In the genomic region with DNA sequence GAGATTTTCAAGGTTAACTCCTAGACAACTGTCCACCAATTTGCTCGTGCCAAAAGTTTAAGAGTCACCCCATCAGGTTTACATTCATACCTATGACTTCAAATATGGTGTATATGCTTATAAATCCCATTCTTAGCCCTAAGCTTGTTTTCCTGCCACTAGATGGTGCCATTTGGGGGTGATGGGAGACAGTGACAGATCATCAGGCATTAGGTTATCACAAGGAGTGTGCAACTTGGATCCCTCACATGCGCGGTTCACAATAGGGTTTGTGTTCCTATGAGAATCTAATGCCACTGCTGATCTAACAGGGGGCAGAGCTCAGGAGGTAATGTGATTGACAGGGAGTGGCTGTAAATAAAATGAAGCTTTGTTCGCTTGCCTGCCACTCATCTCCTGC, we compare ENCODE assay signal across 10 cellular contexts.
DNase-seq lines count a peak whose midpoint lies in the region; ATAC-seq and TF ChIP-seq lines count a peak whose summit lies in the region.
"Had no signal": no experiment of that assay in that cellular context is flagged by ENCODE, and none has a peak within 500 bp of the region (broad histone marks: within the 10 kb centered on the region; RNA-seq: fewer than 3 reads in every experiment).

No MANE protein-coding gene starts in this region.

- ATAC-seq in right lobe of liver, result no peak
- no peak for ATAC-seq in stimulated activated naive CD8-positive, alpha-beta T cell treated with anti-CD3 and anti-CD28 coated beads, Interleukin-15, Interleukin-2, amounts not matched to agents 100 U/mL and 50 U/mL, for 24 hours
- ATAC-seq: left cardiac atrium had no signal

- H3K4me3 ChIP-seq in right lobe of liver, result no peak overlapping the region
- H3K4me3 ChIP-seq in coronary artery, result no peak overlapping the region
- H3K4me3 ChIP-seq in thyroid gland (replicated peaks in 1 of 3), result no peak overlapping the region
- H3K4me3 ChIP-seq: tibial nerve had no signal

- no peaks in the 10 kb centered on the region for H3K36me3 ChIP-seq in right lobe of liver
- no peaks in the 10 kb centered on the region for H3K36me3 ChIP-seq in thyroid gland
- H3K36me3 ChIP-seq: tibial nerve had no signal

- H3K27ac ChIP-seq in right lobe of liver (no peak overlapping the region), coronary artery (no peak overlapping the region), thyroid gland (no peak overlapping the region)
- H3K27ac ChIP-seq: tibial nerve had no signal

- H3K27me3 ChIP-seq in right lobe of liver (no peaks in the 10 kb centered on the region), thyroid gland (no peaks in the 10 kb centered on the region)
- H3K27me3 ChIP-seq: tibial nerve had no signal

- intact Hi-C loops in right lobe of liver (cut with DNase I) (no loop called here), thyroid gland (cut with DNase I) (no loop called here)

- TF ChIP-seq CTCF in GM12873 (IDR thresholded peaks at IDR 0.05; ENCODE audit: insufficient read depth, low read depth, low read length, missing control alignments) (peak; percentile 31), right lobe of liver (IDR thresholded peaks at IDR 0.05) (peak in 3 of 4 donors; percentile 8 to 30 (median 19)), coronary artery (IDR thresholded peaks at IDR 0.05) (no peak), thyroid gland (IDR thresholded peaks at IDR 0.05) (peak in 1 of 6 experiments; percentile 15)

- no peaks in the 10 kb centered on the region for H3K9me3 ChIP-seq in right lobe of liver
- H3K9me3 ChIP-seq in thyroid gland, result no peaks in the 10 kb centered on the region
- H3K9me3 ChIP-seq: tibial nerve had no signal

- WGBS in right lobe of liver (ENCODE audit: insufficient coverage, low coverage, low lambda C conversion rate, missing lambda C conversion rate), result 34% methylated on average over 4 of the region's 4 CpGs
- WGBS in thyroid gland, 2 donors, result 82 to 83% methylated on average over 4 of the region's 4 CpGs

- H3K4me1 ChIP-seq in right lobe of liver (no peaks in the 10 kb centered on the region), thyroid gland (no peaks in the 10 kb centered on the region)
- H3K4me1 ChIP-seq: tibial nerve had no signal

- DNase-seq in HT-29 (ENCODE audit: low spot score) (peak; percentile 55), SK-N-DZ (ENCODE audit: low spot score) (peak; percentile 45), right lobe of liver (no peak), coronary artery (ENCODE audit: low spot score) (no peak), thyroid gland (no peak)
- no peak for DNase-seq in stimulated activated naive CD8-positive, alpha-beta T cell treated with anti-CD3 and anti-CD28 coated beads, Interleukin-15, Interleukin-2, amounts not matched to agents 100 U/mL and 50 U/mL, for 24 hours
- DNase-seq: activated CD8-positive, alpha-beta memory T cell treated with anti-CD3 and anti-CD28 coated beads, Interleukin-2, amount 50 U/mL, for 48 hours; left cardiac atrium had no signal

- TF ChIP-seq POLR2A in right lobe of liver (IDR thresholded peaks at IDR 0.05) (no peak), thyroid gland (IDR thresholded peaks at IDR 0.05) (no peak)

Comparison
In these comparisons a context has a peak if more than half of its experiments do, and no peak if none do; other contexts are left out.
1. DNase-seq: peak in HT-29 (single experiment) and SK-N-DZ (single experiment); none in right lobe of liver (0 of 3), stimulated activated naive CD8-positive, alpha-beta T cell treated with anti-CD3 and anti-CD28 coated beads, Interleukin-15, Interleukin-2, amounts not matched to agents 100 U/mL and 50 U/mL, for 24 hours (single experiment), coronary artery (single experiment) and thyroid gland (0 of 2).